In the genomic region with DNA sequence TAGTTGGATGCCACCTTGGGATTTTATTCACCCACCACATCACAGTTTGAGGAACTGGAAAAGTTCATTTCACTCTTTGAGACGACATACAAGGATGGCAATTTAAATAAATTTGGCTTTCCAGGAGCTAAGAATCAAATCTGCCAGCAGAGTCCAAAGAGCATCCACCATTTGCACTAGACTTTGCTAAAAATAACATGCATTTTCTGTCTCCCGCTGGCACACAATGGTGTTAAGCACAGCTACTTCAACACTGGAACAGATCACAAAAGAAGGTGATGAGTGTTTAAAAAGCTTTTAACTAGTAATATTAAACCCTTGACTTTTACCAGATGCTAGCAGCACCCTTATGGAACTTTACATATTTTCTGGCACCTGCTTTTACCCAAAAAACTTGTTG, we compare ENCODE assay signal across 17 cellular contexts. TPM values are rescaled to one million over a fixed set of nuclear protein-coding genes. Genes with fewer than 3 reads are reported as not detected.
DNase-seq lines count a peak whose midpoint lies in the region; ATAC-seq and TF ChIP-seq lines count a peak whose summit lies in the region.
"Had no signal": no experiment of that assay in that cellular context is flagged by ENCODE, and none has a peak within 500 bp of the region (broad histone marks: within the 10 kb centered on the region; RNA-seq: fewer than 3 reads in every experiment).

No MANE protein-coding gene starts in this region.

- H3K27me3 ChIP-seq in cardiac muscle cell = no peaks in the 10 kb centered on the region
- H3K27me3 ChIP-seq in left ventricle myocardium inferior (ENCODE audit: low read depth) = peaks cover 23% of the 10 kb centered on the region
- no peaks in the 10 kb centered on the region for H3K27me3 ChIP-seq in right lobe of liver
- H3K27me3 ChIP-seq in Peyer's patch = no peaks in the 10 kb centered on the region

- H3K27ac ChIP-seq in cardiac muscle cell (peak overlapping the region; percentile 50), left ventricle myocardium inferior (replicated peaks) (no peak overlapping the region), right lobe of liver (no peak overlapping the region), Peyer's patch (no peak overlapping the region)

- TF ChIP-seq POLR2A in right lobe of liver (IDR thresholded peaks at IDR 0.05) = no peak
- TF ChIP-seq POLR2A in Peyer's patch (IDR thresholded peaks at IDR 0.05) = no peak

- no peak overlapping the region for H3K4me3 ChIP-seq in cardiac muscle cell
- no peak overlapping the region for H3K4me3 ChIP-seq in left ventricle myocardium inferior
- H3K4me3 ChIP-seq in right lobe of liver = no peak overlapping the region
- H3K4me3 ChIP-seq in Peyer's patch = no peak overlapping the region

- DNase-seq in cardiac muscle cell (ENCODE audit: low read depth in 1 of 2, low spot score in 1 of 2) = peak in 1 of 2 donors; percentile 63
- no peak for DNase-seq in left ventricle myocardium inferior
- DNase-seq in NCI-H2107 (lab: John Stamatoyannopoulos, UW) = peak; percentile 27
- peak; percentile 60 for DNase-seq in NCI-H345 treated with DMSO at 0.1 percent for 48 hours (lab: John Stamatoyannopoulos, UW; ENCODE audit: unreplicated experiment)
- DNase-seq in right lobe of liver = no peak
- no peak for DNase-seq in Peyer's patch
- DNase-seq: ACHN, C1 segment of cervical spinal cord, DMS79, KG1, NCI-H2029, NCI-H226, NCI-H526 treated with DMSO at 0.1 percent for 48 hours had no signal

- ATAC-seq in right lobe of liver = peak; percentile 53 to 79 (median 73)
- no peak for ATAC-seq in GM21526 (IDR thresholded peaks at IDR 0.05; ENCODE audit: low FRiP score, unreplicated experiment)
- ATAC-seq: Panc1 had no signal

- intact Hi-C loops in left ventricle myocardium inferior (cut with micrococcal nuclease) (no loop called here), right lobe of liver (cut with DNase I) (no loop called here)

- H3K9me3 ChIP-seq in cardiac muscle cell (ENCODE audit: low read depth) (no peaks in the 10 kb centered on the region), left ventricle myocardium inferior (replicated peaks) (no peaks in the 10 kb centered on the region), right lobe of liver (no peaks in the 10 kb centered on the region), Peyer's patch (no peaks in the 10 kb centered on the region)

- H3K36me3 ChIP-seq in cardiac muscle cell (no peaks in the 10 kb centered on the region), left ventricle myocardium inferior (no peaks in the 10 kb centered on the region), right lobe of liver (no peaks in the 10 kb centered on the region), Peyer's patch (no peaks in the 10 kb centered on the region)

- TF ChIP-seq CTCF in cardiac muscle cell (IDR thresholded peaks at IDR 0.05; ENCODE audit: low read depth, low read length) (no peak), left ventricle myocardium inferior (IDR thresholded peaks at IDR 0.05; ENCODE audit: borderline replicate concordance) (no peak), right lobe of liver (IDR thresholded peaks at IDR 0.05) (no peak), Peyer's patch (IDR thresholded peaks at IDR 0.05) (no peak)

- WGBS in right lobe of liver (ENCODE audit: insufficient coverage, low coverage, low lambda C conversion rate, missing lambda C conversion rate) = 27% methylated on average over 2 of the region's 2 CpGs

- H3K4me1 ChIP-seq in cardiac muscle cell (ENCODE audit: low read depth) (peaks cover 19% of the 10 kb centered on the region), left ventricle myocardium inferior (peaks cover 5% of the 10 kb centered on the region), right lobe of liver (peaks cover 0 to 4% (median 0%) of the 10 kb centered on the region in 4 donors), Peyer's patch (no peaks in the 10 kb centered on the region)

RNA-seq across cellular contexts. Expression of a gene that starts 44.6 kb away (rescaled TPM):
- 0.11 and 0.63 TPM in 2 replicates for total RNA-seq in cardiac muscle cell
- 0.79 and 2.5 TPM in 2 replicates for polyA plus RNA-seq in cardiac muscle cell
- total RNA-seq in left ventricle myocardium inferior = 1.4 TPM
- under 1 TPM in 1 of 6 experiments, not detected in 5; 0.15 TPM for total RNA-seq in right lobe of liver
- not detected for total RNA-seq in Peyer's patch
- total RNA-seq: H4; T-helper 2 cell treated with Interferon-gamma antibody and Interleukin-4, amounts not matched to agents 100 ng/mL and 5 ng/mL, for 36 hours had no signal

RNA-seq across cellular contexts. Expression of a gene that starts 56.5 kb away (rescaled TPM):
- total RNA-seq in cardiac muscle cell (0.11 and 0.69 TPM in 2 replicates), left ventricle myocardium inferior (0.91 TPM), right lobe of liver (under 1 TPM in 1 of 6 experiments, not detected in 5; 0.12 TPM), Peyer's patch (100 to 1,000 TPM in 3 of 4 donors, 10 to 100 TPM in 1; 15.7 to 397 (median 317) TPM)
- polyA plus RNA-seq in cardiac muscle cell = 0.07 and 0.35 TPM in 2 replicates
- total RNA-seq: H4 had no signal

RNA-seq across cellular contexts. Expression of a gene that starts 58.3 kb away (rescaled TPM):
- total RNA-seq in cardiac muscle cell = 10.6 and 12.3 TPM in 2 replicates
- 3.3 and 5.0 TPM in 2 replicates for polyA plus RNA-seq in cardiac muscle cell
- total RNA-seq in left ventricle myocardium inferior = 3.6 TPM
- 1 to 10 TPM; 1.4 to 3.7 (median 2.2) TPM for total RNA-seq in right lobe of liver
- 1 to 10 TPM in 3 of 4 donors, under 1 TPM in 1; 0.67 to 2.1 (median 1.6) TPM for total RNA-seq in Peyer's patch

Comparison
In these comparisons a context has a peak if more than half of its experiments do, and no peak if none do; other contexts are left out.
1. DNase-seq: peak in NCI-H2107 (single experiment) and NCI-H345 treated with DMSO at 0.1 percent for 48 hours (single experiment); none in left ventricle myocardium inferior (single experiment), right lobe of liver (0 of 3) and Peyer's patch (0 of 3).